Comparison of ENCODE assay signal across 15 cellular contexts in genomic region chr20:33433465-33433864, GRCh38. TPM values are rescaled to one million over a fixed set of nuclear protein-coding genes. Genes with fewer than 3 reads are reported as not detected.
DNase-seq lines count a peak whose midpoint lies in the region; ATAC-seq, FAIRE-seq and TF ChIP-seq lines count a peak whose summit lies in the region.
"Had no signal": no experiment of that assay in that cellular context is flagged by ENCODE, and none has a peak within 500 bp of the region (broad histone marks: within the 10 kb centered on the region; RNA-seq: fewer than 3 reads in every experiment).

No MANE protein-coding gene starts in this region.

- intact Hi-C loops in HepG2 (cut with micrococcal nuclease; ENCODE audit: unreplicated experiment): no loop called here
- intact Hi-C loops in right lobe of liver (cut with DNase I): no loop called here
- intact Hi-C loops in Right ventricle myocardium inferior (cut with DNase I): no loop called here

- H3K79me2 ChIP-seq in HepG2 (ENCODE audit: insufficient read depth, low read length): no peaks in the 10 kb centered on the region
- no peaks in the 10 kb centered on the region for H3K79me2 ChIP-seq in osteoblast (ENCODE audit: insufficient read depth, low read length)

- POLR2A ChIA-PET in HepG2 (lab: Yijun Ruan, JAX): no interaction called here

- CTCF ChIA-PET in HepG2 (lab: Yijun Ruan, JAX; ENCODE audit: low intra/inter-chr PET ratio, low total read pairs): no interaction called here

- BruUV-seq in HepG2 (replicated peaks; lab: Mats Ljungman, UMichigan): no TSS peak

- H3K9me3 ChIP-seq in HepG2 (ENCODE audit: low read length) (no peaks in the 10 kb centered on the region), right lobe of liver (no peaks in the 10 kb centered on the region), osteoblast (ENCODE audit: low read depth, low read length) (no peaks in the 10 kb centered on the region)

- no peak for TF ChIP-seq POLR2A in HepG2 (IDR thresholded peaks at IDR 0.05; ENCODE audit: insufficient read depth in 1 of 2, low read depth in 2 of 2, low read length in 2 of 2)
- TF ChIP-seq POLR2A in right lobe of liver (IDR thresholded peaks at IDR 0.05): no peak

- ATAC-seq in HepG2 (no peak), right lobe of liver (no peak), Right ventricle myocardium inferior (peak; percentile 87), HG03095 (IDR thresholded peaks at IDR 0.05; ENCODE audit: unreplicated experiment) (no peak)
- ATAC-seq: foreskin keratinocyte, GM12878, GM23338 had no signal

- peaks cover 3 to 6% of the 10 kb centered on the region in 2 experiments; a peak in 2 of 5 replicates for H3K36me3 ChIP-seq in HepG2 (replicated peaks in 1 of 2; ENCODE audit: control insufficient read depth in 1 of 2, insufficient read depth in 2 of 2, low read length in 2 of 2)
- H3K36me3 ChIP-seq in right lobe of liver: no peaks in the 10 kb centered on the region
- no peaks in the 10 kb centered on the region for H3K36me3 ChIP-seq in osteoblast (ENCODE audit: insufficient read depth, low read length)

- H3K4me3 ChIP-seq in HepG2 (replicated peaks in 1 of 3; ENCODE audit: insufficient read depth in 1 of 3, low read depth in 2 of 3, low read length in 3 of 3): no peak overlapping the region
- H3K4me3 ChIP-seq in right lobe of liver: no peak overlapping the region
- H3K4me3 ChIP-seq in osteoblast (ENCODE audit: insufficient read depth, low read length): no peak overlapping the region
- H3K4me3 ChIP-seq: GM12878, GM23338 had no signal

- WGBS in HepG2 (ENCODE audit: low lambda C conversion rate): over 99% methylated on average over 6 of the region's 6 CpGs
- WGBS in right lobe of liver (ENCODE audit: insufficient coverage, low coverage, low lambda C conversion rate, missing lambda C conversion rate): 100% methylated on average over 1 of the region's 6 CpGs

- DNase-seq in HepG2 (ENCODE audit: low spot score) (no peak), right lobe of liver (no peak), Right ventricle myocardium inferior (ENCODE audit: missing footprints) (peak; percentile 75), osteoblast (ENCODE audit: insufficient read length, low spot score, missing footprints) (peak; percentile 88), NCI-H345 treated with DMSO at 0.1 percent for 48 hours (lab: John Stamatoyannopoulos, UW; ENCODE audit: unreplicated experiment) (no peak), T1000 (lab: John Stamatoyannopoulos, UW) (no peak), SK-N-DZ (ENCODE audit: low spot score) (no peak)
- DNase-seq: foreskin keratinocyte, NCI-H187 treated with DMSO at 0.1 percent for 48 hours, SW 1271 had no signal

- H4K20me1 ChIP-seq in HepG2 (ENCODE audit: insufficient read depth, low read length) (no peaks in the 10 kb centered on the region), osteoblast (ENCODE audit: insufficient read depth, low read length) (no peaks in the 10 kb centered on the region)

- no peak for TF ChIP-seq RAD21 in HepG2 (CRISPR knock-in tag; IDR thresholded peaks at IDR 0.05)

- H3K9ac ChIP-seq in HepG2 (ENCODE audit: insufficient read depth, low read depth, low read length): no peak overlapping the region

- no peaks in the 10 kb centered on the region for H3K27me3 ChIP-seq in HepG2 (ENCODE audit: control insufficient read depth in 1 of 2, insufficient read depth in 2 of 2, low read length in 2 of 2)
- no peaks in the 10 kb centered on the region for H3K27me3 ChIP-seq in right lobe of liver
- no peaks in the 10 kb centered on the region for H3K27me3 ChIP-seq in osteoblast (ENCODE audit: insufficient read depth, low read length)
- H3K27me3 ChIP-seq: foreskin keratinocyte had no signal

- H3K27ac ChIP-seq in HepG2 (ENCODE audit: extremely low read length, insufficient read depth, low read length): no peak overlapping the region
- no peak overlapping the region for H3K27ac ChIP-seq in right lobe of liver
- peak overlapping the region; percentile 36 for H3K27ac ChIP-seq in osteoblast (ENCODE audit: low read depth, low read length)
- H3K27ac ChIP-seq: foreskin keratinocyte had no signal

- H3K4me2 ChIP-seq in HepG2 (ENCODE audit: low read depth, low read length): no peak overlapping the region
- H3K4me2 ChIP-seq in osteoblast (ENCODE audit: insufficient read depth, low read length): no peak overlapping the region
- H3K4me2 ChIP-seq: GM23338 had no signal

- TF ChIP-seq EP300 in HepG2 (IDR thresholded peaks at IDR 0.05; ENCODE audit: low read depth in 2 of 2, low read length in 2 of 2) (no peak), HepG2 (CRISPR knock-in tag; IDR thresholded peaks at IDR 0.05; ENCODE audit: borderline replicate concordance) (no peak)

- H3K4me1 ChIP-seq in HepG2 (ENCODE audit: insufficient read depth, low read length) (peaks cover 9% of the 10 kb centered on the region), right lobe of liver (no peaks in the 10 kb centered on the region), osteoblast (ENCODE audit: insufficient read depth, low read length) (peaks cover 5% of the 10 kb centered on the region)
- H3K4me1 ChIP-seq: foreskin keratinocyte had no signal

- FAIRE-seq in HepG2 (lab: Jason Lieb, UNC): no peak
- FAIRE-seq: A204.1, GM12878, GM19239 had no signal

- in situ Hi-C loops in HepG2 (cut with HindIII; ENCODE audit: extremely low pct_ligation_motif_present, low pct_unique_long_range_greater_than_20kb): no loop called here

- TF ChIP-seq CTCF in HepG2 (CRISPR knock-in tag; IDR thresholded peaks at IDR 0.05): no peak
- no peak for TF ChIP-seq CTCF in right lobe of liver (IDR thresholded peaks at IDR 0.05)
- no peak for TF ChIP-seq CTCF in osteoblast (IDR thresholded peaks at IDR 0.05; ENCODE audit: extremely low read depth, low read depth, low read length)

- no peak overlapping the region for H2AFZ ChIP-seq in HepG2 (ENCODE audit: low read length)
- H2AFZ ChIP-seq in osteoblast (ENCODE audit: low read length): no peak overlapping the region
- H2AFZ ChIP-seq: GM23338 had no signal

RNA-seq across cellular contexts. Expression of gene SNTA1, which starts 10.1 kb away (rescaled TPM):
- total RNA-seq in HepG2 (2016; rRNA removed; fragmentation: Illumina TruSeq; extraction: Trizol) (14.8 and 16.4 TPM in 2 replicates), right lobe of liver (10 to 100 TPM in 2 of 6 experiments, 1 to 10 TPM in 4; 6.5 to 13.3 (median 8.1) TPM), Right ventricle myocardium inferior (199 TPM), osteoblast (27.1 and 27.5 TPM in 2 replicates)
- total RNA-seq in HepG2 (2016; cell fraction: cytosol; rRNA removed; fragmentation: Illumina TruSeq; extraction: Trizol; ENCODE audit: low read depth): 21.1 and 21.6 TPM in 2 replicates
- 13.2 and 16.1 TPM in 2 replicates for total RNA-seq in HepG2 (2016; cell fraction: insoluble cytoplasmic fraction; rRNA removed; fragmentation: Illumina TruSeq; extraction: Trizol)
- 33.7 and 34.5 TPM in 2 replicates for total RNA-seq in HepG2 (2016; cell fraction: membrane; rRNA removed; fragmentation: Illumina TruSeq; extraction: Trizol)
- 7.4 and 8.0 TPM in 2 replicates for total RNA-seq in HepG2 (2016; cell fraction: nucleus; rRNA removed; fragmentation: Illumina TruSeq; extraction: Trizol)
- polyA plus RNA-seq in HepG2 (2011; rRNA removed): 18.3 and 21.2 TPM in 2 replicates
- polyA plus RNA-seq in HepG2 (2011; cell fraction: cytosol; rRNA removed): 18.9 and 24.9 TPM in 2 replicates
- polyA plus RNA-seq in HepG2 (2011; cell fraction: nucleus; rRNA removed): 15.4 and 17.2 TPM in 2 replicates
- polyA plus RNA-seq in HepG2 (2012): 9.0 and 11.0 TPM in 2 replicates
- polyA plus RNA-seq in HepG2 (2016; cell fraction: cytosol; fragmentation: Illumina TruSeq; extraction: Trizol; ENCODE audit: low read depth): 26.2 and 27.1 TPM in 2 replicates
- polyA plus RNA-seq in HepG2 (2016; cell fraction: insoluble cytoplasmic fraction; fragmentation: Illumina TruSeq; extraction: Trizol; ENCODE audit: low read depth): 14.6 and 16.1 TPM in 2 replicates
- polyA plus RNA-seq in HepG2 (2016; cell fraction: membrane; fragmentation: Illumina TruSeq; extraction: Trizol; ENCODE audit: low read depth): 32.9 and 35.0 TPM in 2 replicates
- 13.5 and 15.1 TPM in 2 replicates for polyA plus RNA-seq in HepG2 (2016; cell fraction: nucleus; fragmentation: Illumina TruSeq; extraction: Trizol; ENCODE audit: insufficient read depth, low read depth)
- 11.3 and 23.6 TPM in 2 replicates for polyA minus RNA-seq in HepG2 (2011; rRNA and poly(A)+ RNA removed; ENCODE audit: low replicate concordance)
- polyA minus RNA-seq in HepG2 (2011; cell fraction: cytosol; rRNA and poly(A)+ RNA removed): 10.6 and 10.7 TPM in 2 replicates
- 3.6 and 4.5 TPM in 2 replicates for polyA minus RNA-seq in HepG2 (2011; cell fraction: nucleus; rRNA and poly(A)+ RNA removed)
- 19.9 and 21.6 TPM in 2 replicates for polyA plus RNA-seq in SK-N-DZ (2014; cell fraction: cytosol; rRNA removed)
- polyA plus RNA-seq in SK-N-DZ (2014; cell fraction: nucleus; rRNA removed): 13.3 and 15.6 TPM in 2 replicates

RNA-seq across cellular contexts. Expression of gene CDK5RAP1, which starts 32.1 kb away (rescaled TPM):
- total RNA-seq in HepG2 (2016; rRNA removed; fragmentation: Illumina TruSeq; extraction: Trizol): 98.2 and 104 TPM in 2 replicates
- total RNA-seq in HepG2 (2016; cell fraction: cytosol; rRNA removed; fragmentation: Illumina TruSeq; extraction: Trizol; ENCODE audit: low read depth): 18.5 and 25.5 TPM in 2 replicates
- 93.5 and 105 TPM in 2 replicates for total RNA-seq in HepG2 (2016; cell fraction: insoluble cytoplasmic fraction; rRNA removed; fragmentation: Illumina TruSeq; extraction: Trizol)
- 26.4 and 27.7 TPM in 2 replicates for total RNA-seq in HepG2 (2016; cell fraction: membrane; rRNA removed; fragmentation: Illumina TruSeq; extraction: Trizol)
- 58.6 and 74.7 TPM in 2 replicates for total RNA-seq in HepG2 (2016; cell fraction: nucleus; rRNA removed; fragmentation: Illumina TruSeq; extraction: Trizol)
- 52.9 and 53.6 TPM in 2 replicates for polyA plus RNA-seq in HepG2 (2011; rRNA removed)
- 47.3 and 49.4 TPM in 2 replicates for polyA plus RNA-seq in HepG2 (2011; cell fraction: cytosol; rRNA removed)
- polyA plus RNA-seq in HepG2 (2011; cell fraction: nucleus; rRNA removed): 76.2 and 82.6 TPM in 2 replicates
- 44.4 and 51.1 TPM in 2 replicates for polyA plus RNA-seq in HepG2 (2012)
- polyA plus RNA-seq in HepG2 (2016; cell fraction: cytosol; fragmentation: Illumina TruSeq; extraction: Trizol; ENCODE audit: low read depth): 10.1 and 10.8 TPM in 2 replicates
- polyA plus RNA-seq in HepG2 (2016; cell fraction: insoluble cytoplasmic fraction; fragmentation: Illumina TruSeq; extraction: Trizol; ENCODE audit: low read depth): 79.4 and 80.6 TPM in 2 replicates
- 13.2 and 15.4 TPM in 2 replicates for polyA plus RNA-seq in HepG2 (2016; cell fraction: membrane; fragmentation: Illumina TruSeq; extraction: Trizol; ENCODE audit: low read depth)
- 158 TPM in 2 replicates for polyA plus RNA-seq in HepG2 (2016; cell fraction: nucleus; fragmentation: Illumina TruSeq; extraction: Trizol; ENCODE audit: insufficient read depth, low read depth)
- 54.6 and 84.0 TPM in 2 replicates for polyA minus RNA-seq in HepG2 (2011; rRNA and poly(A)+ RNA removed; ENCODE audit: low replicate concordance)
- 22.6 and 31.7 TPM in 2 replicates for polyA minus RNA-seq in HepG2 (2011; cell fraction: cytosol; rRNA and poly(A)+ RNA removed)
- 50.5 and 51.2 TPM in 2 replicates for polyA minus RNA-seq in HepG2 (2011; cell fraction: nucleus; rRNA and poly(A)+ RNA removed)
- 10 to 100 TPM; 10.9 to 21.6 (median 14.0) TPM for total RNA-seq in right lobe of liver
- 18.3 TPM for total RNA-seq in Right ventricle myocardium inferior
- 14.4 and 16.6 TPM in 2 replicates for total RNA-seq in osteoblast
- 50.4 and 55.7 TPM in 2 replicates for polyA plus RNA-seq in SK-N-DZ (2014; cell fraction: cytosol; rRNA removed)
- 99.1 and 102 TPM in 2 replicates for polyA plus RNA-seq in SK-N-DZ (2014; cell fraction: nucleus; rRNA removed)

RNA-seq across cellular contexts. Expression of gene CBFA2T2, which starts 56.4 kb away (rescaled TPM):
- total RNA-seq in HepG2 (2016; rRNA removed; fragmentation: Illumina TruSeq; extraction: Trizol) (6.3 and 7.3 TPM in 2 replicates), right lobe of liver (1 to 10 TPM; 4.5 to 7.3 (median 5.6) TPM), Right ventricle myocardium inferior (11.3 TPM), osteoblast (10.3 and 11.2 TPM in 2 replicates)
- total RNA-seq in HepG2 (2016; cell fraction: cytosol; rRNA removed; fragmentation: Illumina TruSeq; extraction: Trizol; ENCODE audit: low read depth): 25.1 and 25.7 TPM in 2 replicates
- total RNA-seq in HepG2 (2016; cell fraction: insoluble cytoplasmic fraction; rRNA removed; fragmentation: Illumina TruSeq; extraction: Trizol): 6.0 and 6.8 TPM in 2 replicates
- 9.8 and 12.2 TPM in 2 replicates for total RNA-seq in HepG2 (2016; cell fraction: membrane; rRNA removed; fragmentation: Illumina TruSeq; extraction: Trizol)
- total RNA-seq in HepG2 (2016; cell fraction: nucleus; rRNA removed; fragmentation: Illumina TruSeq; extraction: Trizol): 7.8 and 8.4 TPM in 2 replicates
- polyA plus RNA-seq in HepG2 (2011; rRNA removed): 20.8 and 21.2 TPM in 2 replicates
- polyA plus RNA-seq in HepG2 (2011; cell fraction: cytosol; rRNA removed): 13.2 and 14.1 TPM in 2 replicates
- 31.7 and 33.2 TPM in 2 replicates for polyA plus RNA-seq in HepG2 (2011; cell fraction: nucleus; rRNA removed)
- 10.5 and 11.1 TPM in 2 replicates for polyA plus RNA-seq in HepG2 (2012)
- polyA plus RNA-seq in HepG2 (2016; cell fraction: cytosol; fragmentation: Illumina TruSeq; extraction: Trizol; ENCODE audit: low read depth): 1.3 and 2.1 TPM in 2 replicates
- polyA plus RNA-seq in HepG2 (2016; cell fraction: insoluble cytoplasmic fraction; fragmentation: Illumina TruSeq; extraction: Trizol; ENCODE audit: low read depth): 8.7 and 11.6 TPM in 2 replicates
- 4.1 and 4.7 TPM in 2 replicates for polyA plus RNA-seq in HepG2 (2016; cell fraction: membrane; fragmentation: Illumina TruSeq; extraction: Trizol; ENCODE audit: low read depth)
- polyA plus RNA-seq in HepG2 (2016; cell fraction: nucleus; fragmentation: Illumina TruSeq; extraction: Trizol; ENCODE audit: insufficient read depth, low read depth): 20.8 and 24.2 TPM in 2 replicates
- polyA minus RNA-seq in HepG2 (2011; rRNA and poly(A)+ RNA removed; ENCODE audit: low replicate concordance): 20.8 and 48.6 TPM in 2 replicates
- polyA minus RNA-seq in HepG2 (2011; cell fraction: cytosol; rRNA and poly(A)+ RNA removed): 24.4 TPM in 2 replicates
- polyA minus RNA-seq in HepG2 (2011; cell fraction: nucleus; rRNA and poly(A)+ RNA removed): 17.0 and 21.1 TPM in 2 replicates
- polyA plus RNA-seq in SK-N-DZ (2014; cell fraction: cytosol; rRNA removed): 19.0 and 21.5 TPM in 2 replicates
- 24.4 and 43.8 TPM in 2 replicates for polyA plus RNA-seq in SK-N-DZ (2014; cell fraction: nucleus; rRNA removed)

Comparison
In these comparisons a context has a peak if more than half of its experiments do, and no peak if none do; other contexts are left out.
1. DNase-seq: peak in Right ventricle myocardium inferior (single experiment) and osteoblast (single experiment); none in HepG2 (single experiment), right lobe of liver (0 of 3), NCI-H345 treated with DMSO at 0.1 percent for 48 hours (single experiment), T1000 (single experiment) and SK-N-DZ (single experiment).